ENCODE assay signal across 1 cellular context in genomic region chr7:122844191-122844988, GRCh38.
TF ChIP-seq lines count a peak whose summit lies in the region.

No MANE protein-coding gene starts in this region.

TF ChIP-seq in HepG2, 621 proteins besides CTCF, POLR2A, EP300 and RAD21 (continued from another document):
- TF ChIP-seq ZNF367 (CRISPR knock-in tag; IDR thresholded peaks at IDR 0.05; ENCODE audit: borderline replicate concordance): no peak
- TF ChIP-seq FOXJ3 (CRISPR knock-in tag; IDR thresholded peaks at IDR 0.05; ENCODE audit: borderline replicate concordance): peak; percentile 32; the same call in 1 of the 2 replicates
- no peak for TF ChIP-seq ZNF510 (CRISPR knock-in tag; IDR thresholded peaks at IDR 0.05; ENCODE audit: low read depth)
- TF ChIP-seq FOXA1 (IDR thresholded peaks at IDR 0.05): no peak
- TF ChIP-seq FOXA1 (CRISPR knock-in tag; IDR thresholded peaks at IDR 0.05): no peak
- TF ChIP-seq KAT7 (CRISPR knock-in tag; IDR thresholded peaks at IDR 0.05; ENCODE audit: borderline replicate concordance): no peak
- no peak for TF ChIP-seq HNF4G (IDR thresholded peaks at IDR 0.05; ENCODE audit: borderline replicate concordance, low read depth, low read length)
- no peak for TF ChIP-seq HNF4G (CRISPR knock-in tag; IDR thresholded peaks at IDR 0.05; ENCODE audit: borderline replicate concordance, low read depth)
- TF ChIP-seq RFX1 (IDR thresholded peaks at IDR 0.05): no peak
- no peak for TF ChIP-seq SP2 (CRISPR knock-in tag; IDR thresholded peaks at IDR 0.05)
- TF ChIP-seq NR2F6 (IDR thresholded peaks at IDR 0.05): peak; percentile 70
- TF ChIP-seq NR2F6 (CRISPR knock-in tag; IDR thresholded peaks at IDR 0.05): peak; percentile 82
- TF ChIP-seq ZNF3 (CRISPR knock-in tag; IDR thresholded peaks at IDR 0.05): no peak
- TF ChIP-seq STAG1 (CRISPR knock-in tag; IDR thresholded peaks at IDR 0.05): no peak
- peak; percentile 35; the same call in 1 of the 2 replicates for TF ChIP-seq BCL6 (CRISPR knock-in tag; IDR thresholded peaks at IDR 0.05)
- TF ChIP-seq RCOR2 (CRISPR knock-in tag; IDR thresholded peaks at IDR 0.05): no peak
- TF ChIP-seq SKI (IDR thresholded peaks at IDR 0.05; ENCODE audit: partially characterized antibody): no peak
- peak; percentile 24; the same call in 1 of the 2 replicates for TF ChIP-seq SAP130 (CRISPR knock-in tag; IDR thresholded peaks at IDR 0.05; ENCODE audit: low read depth)
- TF ChIP-seq ZNF646 (CRISPR knock-in tag; IDR thresholded peaks at IDR 0.05): no peak
